In genomic region chr2:24919977-24920812, GRCh38 we compare ENCODE assay signal across 8 cellular contexts. TPM values are rescaled to one million over a fixed set of nuclear protein-coding genes. Genes with fewer than 3 reads are reported as not detected.
A peak's percentile ranks its signal among the peaks of the same experiment; 100 is the strongest.
DNase-seq lines count a peak whose midpoint lies in the region; ATAC-seq, FAIRE-seq and TF ChIP-seq lines count a peak whose summit lies in the region.

TSS of gene ADCY3 (minus strand) at chr2:24920237. CDS start at chr2:24918987, 1,250 bp downstream.

- no peak for TF ChIP-seq EP300 in K562 (IDR thresholded peaks at IDR 0.05; ENCODE audit: low read length)

- FAIRE-seq in K562 (lab: Jason Lieb, UNC): no peak

- TF ChIP-seq POLR2A in K562 (conservative IDR thresholded peaks at IDR 0.05) (no peak), gastrocnemius medialis (IDR thresholded peaks at IDR 0.05) (peak; percentile 7 to 19)

- H3K9me3 ChIP-seq in K562 (replicated peaks; ENCODE audit: control insufficient read depth, insufficient read depth, low read depth, low read length) (no peaks in the 10 kb centered on the region), iPS DF 6.9 (ENCODE audit: control insufficient read depth, insufficient read depth, low read length) (no peaks in the 10 kb centered on the region), gastrocnemius medialis (no peaks in the 10 kb centered on the region)

- H3K4me2 ChIP-seq in K562 (ENCODE audit: insufficient read depth, low read length): peak within 1 kb of the TSS; percentile 84

- peaks cover 14% of the 10 kb centered on the region for H4K20me1 ChIP-seq in K562 (replicated peaks; ENCODE audit: control insufficient read depth, insufficient read depth, low read length)

- H3K27me3 ChIP-seq in K562 (ENCODE audit: control insufficient read depth in 2 of 2, insufficient read depth in 2 of 2, low read length in 2 of 2) (no peaks in the 10 kb centered on the region), iPS DF 6.9 (ENCODE audit: control insufficient read depth, insufficient read depth, low read length) (no peaks in the 10 kb centered on the region; the same call in 1 of the 2 replicates), gastrocnemius medialis (no peaks in the 10 kb centered on the region)

- intact Hi-C loops in K562 (cut with micrococcal nuclease): loop anchor here (2.0 to 5.0 kb wide), 2 partner anchors 52 to 65 kb away; partner anchors contain the start of gene DNAJC27
- intact Hi-C loops in gastrocnemius medialis (cut with DNase I; ENCODE audit: low total_unique reads): loop anchor here (5.0 to 10.0 kb wide), 2 partner anchors 38 to 515 kb away; no protein-coding TSS in a partner anchor

- peak within 1 kb of the TSS; percentile 77 for H2AFZ ChIP-seq in K562 (ENCODE audit: low read depth, low read length)

- WGBS in K562 (ENCODE audit: insufficient coverage, low coverage, missing lambda C conversion rate): 0% methylated on average over 7 of the region's 125 CpGs
- WGBS in iPS DF 6.9 (ENCODE audit: insufficient coverage, insufficient read length): no CpG with 5 or more reads among the region's 125 CpGs

- H3K79me2 ChIP-seq in K562 (ENCODE audit: control insufficient read depth, insufficient read depth, low read length): peaks cover 31% of the 10 kb centered on the region

- in situ Hi-C loops in K562 (cut with MboI): no loop called here
- in situ Hi-C loops in gastrocnemius medialis (cut with MboI; ENCODE audit: low sequenced_read_pairs in 4 of 4): no loop called here

- peak within 1 kb of the TSS; percentile 59 to 92 for H3K9ac ChIP-seq in K562 (ENCODE audit: insufficient read depth in 1 of 2, low read depth in 2 of 2, low read length in 2 of 2)

- peaks cover 33 to 50% of the 10 kb centered on the region in 2 experiments; a peak in 4 of 5 replicates for H3K4me1 ChIP-seq in K562 (replicated peaks in 1 of 2; ENCODE audit: control insufficient read depth in 2 of 2, insufficient read depth in 2 of 2, low read length in 2 of 2)
- no peaks in the 10 kb centered on the region; the same call in 1 of the 2 replicates for H3K4me1 ChIP-seq in iPS DF 6.9 (ENCODE audit: control insufficient read depth, insufficient read depth, low read length)
- H3K4me1 ChIP-seq in gastrocnemius medialis: no peaks in the 10 kb centered on the region

- peaks cover 30% of the 10 kb centered on the region; the same call in 2 of the 3 replicates for H3K36me3 ChIP-seq in K562 (ENCODE audit: control insufficient read depth, insufficient read depth, low read length)
- H3K36me3 ChIP-seq in iPS DF 6.9 (ENCODE audit: control insufficient read depth, insufficient read depth, low read length): 0 out of 2 replicates have a peak, but pooled peaks cover 3% of the 10 kb centered on the region
- H3K36me3 ChIP-seq in gastrocnemius medialis: no peaks in the 10 kb centered on the region

- CTCF ChIA-PET in K562 (lab: Yijun Ruan, JAX; ENCODE audit: low intra/inter-chr PET ratio): no interaction called here

- peaks cover 12% of the 10 kb centered on the region for H3K9me1 ChIP-seq in K562 (ENCODE audit: control insufficient read depth, insufficient read depth, low read length)

- peak within 1 kb of the TSS; percentile 68 for H3K4me3 ChIP-seq in K562
- peak within 1 kb of the TSS; percentile 69 for H3K4me3 ChIP-seq in iPS DF 6.9 (ENCODE audit: low read length)
- peak within 1 kb of the TSS; percentile 55 to 65 (median 62) for H3K4me3 ChIP-seq in gastrocnemius medialis

- no TSS peak for BruUV-seq in K562 (replicated peaks; lab: Mats Ljungman, UMichigan)

- DNase-seq in COLO668 (lab: John Stamatoyannopoulos, UW; ENCODE audit: unreplicated experiment) (peak; percentile 71), HPDE6-E6E7 (ENCODE audit: extremely low spot score) (peak; percentile 46), T-helper 9 cell (peak; percentile 52), K562 (ENCODE audit: extremely low read depth in 1 of 4, low spot score in 3 of 4) (peak; percentile 68 to 91 (median 88)), iPS DF 6.9 (ENCODE audit: low read depth, low spot score) (no peak), gastrocnemius medialis (no peak)

- no peak for TF ChIP-seq RAD21 in K562 (CRISPR knock-in tag; conservative IDR thresholded peaks at IDR 0.05 in 1 of 2, IDR thresholded peaks at IDR 0.05 in 1 of 2)

- ATAC-seq in GM19455 (IDR thresholded peaks at IDR 0.05; ENCODE audit: unreplicated experiment) (peak; percentile 65), K562 (peak; percentile 69), gastrocnemius medialis (peak; percentile 57 to 70), HG02884 (IDR thresholded peaks at IDR 0.05; ENCODE audit: unreplicated experiment) (no peak)

- TF ChIP-seq CTCF in K562 (IDR thresholded peaks at IDR 0.05 in 2 of 3, conservative IDR thresholded peaks at IDR 0.05 in 1 of 3; ENCODE audit: insufficient read depth in 2 of 3, low read depth in 1 of 3, low read length in 3 of 3) (no peak), gastrocnemius medialis (IDR thresholded peaks at IDR 0.05 in 4 of 5, conservative IDR thresholded peaks at IDR 0.05 in 1 of 5) (no peak)

- H3K27ac ChIP-seq in K562 (ENCODE audit: extremely low read depth, low read depth, low read length) (peak within 1 kb of the TSS; percentile 66), iPS DF 6.9 (ENCODE audit: low read length) (no peak within 1 kb of the TSS), gastrocnemius medialis (peak within 1 kb of the TSS; percentile 51 to 63 (median 57))

- POLR2A ChIA-PET in K562 (lab: Yijun Ruan, JAX): interaction anchor here (1.0 to 1.7 kb wide), 4 partner anchors 19 to 140 kb away, joined by 3 to 6 read pairs (median 4); no protein-coding TSS in a partner anchor

TF ChIP-seq in K562, 482 proteins besides CTCF, POLR2A, EP300 and RAD21 (continues in another document):
- TF ChIP-seq RBM22 (IDR thresholded peaks at IDR 0.05; ENCODE audit: low read depth, low read length, poor library complexity, severe bottlenecking): no peak
- no peak for TF ChIP-seq MAZ (CRISPR knock-in tag; conservative IDR thresholded peaks at IDR 0.05 in 1 of 2, IDR thresholded peaks at IDR 0.05 in 1 of 2)
- no peak for TF ChIP-seq KAT8 (IDR thresholded peaks at IDR 0.05; ENCODE audit: low read depth)
- TF ChIP-seq, protein P1, sequence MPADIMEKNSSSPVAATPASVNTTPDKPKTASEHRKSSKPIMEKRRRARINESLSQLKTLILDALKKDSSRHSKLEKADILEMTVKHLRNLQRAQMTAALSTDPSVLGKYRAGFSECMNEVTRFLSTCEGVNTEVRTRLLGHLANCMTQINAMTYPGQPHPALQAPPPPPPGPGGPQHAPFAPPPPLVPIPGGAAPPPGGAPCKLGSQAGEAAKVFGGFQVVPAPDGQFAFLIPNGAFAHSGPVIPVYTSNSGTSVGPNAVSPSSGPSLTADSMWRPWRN (IDR thresholded peaks at IDR 0.05; ENCODE audit: low read depth): no peak

RNA-seq across cellular contexts. Expression of gene ADCY3, which starts in this region (rescaled TPM):
- total RNA-seq in K562 (2011; cell fraction: chromatin; rRNA removed; ENCODE audit: low replicate concordance): 110 and 220 TPM in 2 replicates
- 147 and 161 TPM in 2 replicates for total RNA-seq in K562 (2011; cell fraction: nucleolus; rRNA removed)
- 106 and 109 TPM in 2 replicates for total RNA-seq in K562 (2011; cell fraction: nucleoplasm; rRNA removed)
- total RNA-seq in K562 (2014; rRNA removed) (21.8 and 34.0 TPM in 2 replicates), K562 (2014; rRNA removed; fragmentation: Illumina TruSeq; extraction: Trizol) (23.8 and 26.3 TPM in 2 replicates), K562 (2015; rRNA removed; fragmentation: Illumina TruSeq; extraction: Trizol) (20.2 and 21.5 TPM in 2 replicates), K562 (2021) (51.5 and 54.8 TPM in 2 replicates), gastrocnemius medialis (10 to 100 TPM in 2 of 4 donors, 1 to 10 TPM in 2; 3.9 to 16.6 (median 12.3) TPM)
- polyA plus RNA-seq in K562 (2011; rRNA removed) (36.6 and 39.0 TPM in 2 replicates), K562 (2014; fragmentation: Illumina TruSeq; extraction: Trizol) (42.6 and 45.5 TPM in 2 replicates), K562 (2014; fragmentation: Nextera tagmentation; extraction: Ambion mirVana) (1 to 10 TPM; 1.5 to 2.6 TPM), K562 (2014; rRNA removed) (40.9 and 47.0 TPM in 2 replicates)
- polyA plus RNA-seq in K562 (2011; cell fraction: cytosol; rRNA removed): 34.9 and 56.0 TPM in 2 replicates
- 171 and 243 TPM in 2 replicates for polyA plus RNA-seq in K562 (2011; cell fraction: nucleus; rRNA removed)
- polyA plus RNA-seq in K562 (2012): 27.9 and 41.6 TPM in 2 replicates
- 47.4 and 65.5 TPM in 2 replicates for polyA minus RNA-seq in K562 (2011; rRNA and poly(A)+ RNA removed)
- polyA minus RNA-seq in K562 (2011; cell fraction: cytosol; rRNA and poly(A)+ RNA removed): 22.6 and 27.7 TPM in 2 replicates
- 45.9 and 47.4 TPM in 2 replicates for polyA minus RNA-seq in K562 (2011; cell fraction: nucleus; rRNA and poly(A)+ RNA removed)

Comparison
In these comparisons a context has a peak if more than half of its experiments do, and no peak if none do; other contexts are left out.
1. DNase-seq: peak in COLO668 (single experiment), HPDE6-E6E7 (single experiment), T-helper 9 cell (single experiment) and K562 (4 of 4); none in iPS DF 6.9 (single experiment) and gastrocnemius medialis (0 of 2).
2. Peak in every context shown above with its lines, with median percentiles within 50 percentile points of each other: H3K4me3 ChIP-seq.